10 cellular contexts compared by ENCODE assay signal in genomic region chr6:87197547-87197946, GRCh38. TPM values are rescaled to one million over a fixed set of nuclear protein-coding genes. Genes with fewer than 3 reads are reported as not detected.
DNase-seq lines count a peak whose midpoint lies in the region; ATAC-seq and TF ChIP-seq lines count a peak whose summit lies in the region.
"Had no signal": no experiment of that assay in that cellular context is flagged by ENCODE, and none has a peak within 500 bp of the region (broad histone marks: within the 10 kb centered on the region; RNA-seq: fewer than 3 reads in every experiment).

No MANE protein-coding gene starts in this region.

- H2AFZ ChIP-seq in trophoblast cell (ENCODE audit: insufficient read depth, low read length, poor library complexity) = no peak overlapping the region

- H3K27ac Mint-ChIP-seq in activated naive CD8-positive, alpha-beta T cell treated with anti-CD3 and anti-CD28 coated beads for 36 hours = peak overlapping the region; percentile 54

- no peak overlapping the region for H4K91ac ChIP-seq in trophoblast cell (ENCODE audit: low read depth, low read length)

- H3K14ac ChIP-seq in trophoblast cell (ENCODE audit: low read length) = no peak overlapping the region

- H3K4me2 ChIP-seq in trophoblast cell (ENCODE audit: low read length) = no peak overlapping the region

- no peak overlapping the region for H3K4me3 Mint-ChIP-seq in activated naive CD8-positive, alpha-beta T cell treated with anti-CD3 and anti-CD28 coated beads for 36 hours

- 87 to 97% (median 92%) methylated on average over 3 of the region's 3 CpGs for WGBS in adrenal gland, 4 donors
- no CpG with 5 or more reads among the region's 3 CpGs for WGBS in trophoblast cell (ENCODE audit: extremely low coverage, insufficient coverage, insufficient read length)

- no peak overlapping the region for H3K9ac ChIP-seq in trophoblast cell (ENCODE audit: low read length)

- peaks cover 37% of the 10 kb centered on the region for H3K36me3 Mint-ChIP-seq in activated naive CD8-positive, alpha-beta T cell treated with anti-CD3 and anti-CD28 coated beads for 36 hours

- H2AK5ac ChIP-seq in trophoblast cell (ENCODE audit: low read length) = no peak overlapping the region

- no peak overlapping the region for H2BK12ac ChIP-seq in trophoblast cell (ENCODE audit: low read length)

- H3K9me3 Mint-ChIP-seq in activated naive CD8-positive, alpha-beta T cell treated with anti-CD3 and anti-CD28 coated beads for 36 hours = no peaks in the 10 kb centered on the region
- H3K9me3 Mint-ChIP-seq: IgD-negative memory B cell; naive thymus-derived CD8-positive, alpha-beta T cell had no signal

- H3K18ac ChIP-seq in trophoblast cell (ENCODE audit: low read length) = no peak overlapping the region

- H3K9me3 ChIP-seq in adrenal gland (replicated peaks in 1 of 3) (no peaks in the 10 kb centered on the region), trophoblast cell (ENCODE audit: insufficient read depth, low read depth, low read length) (no peaks in the 10 kb centered on the region)

- intact Hi-C loops in adrenal gland (cut with DNase I) = no loop called here

- ATAC-seq in GM18520 (IDR thresholded peaks at IDR 0.05; ENCODE audit: unreplicated experiment) (peak; percentile 76), GM21367 (IDR thresholded peaks at IDR 0.05; ENCODE audit: unreplicated experiment) (peak; percentile 57), HG03045 (IDR thresholded peaks at IDR 0.05; ENCODE audit: unreplicated experiment) (peak; percentile 62)
- ATAC-seq: naive thymus-derived CD8-positive, alpha-beta T cell had no signal

- peak; percentile 13 for DNase-seq in activated naive CD8-positive, alpha-beta T cell treated with anti-CD3 and anti-CD28 coated beads for 36 hours
- DNase-seq in NCI-H2107 (lab: John Stamatoyannopoulos, UW) (no peak), adrenal gland (no peak), trophoblast cell (no peak)
- DNase-seq: naive thymus-derived CD8-positive, alpha-beta T cell; NCI-H226 had no signal

- H3K79me2 ChIP-seq in trophoblast cell (ENCODE audit: control insufficient read depth, insufficient read depth, low read length, poor library complexity) = peaks cover 2% of the 10 kb centered on the region

- H3K4me1 Mint-ChIP-seq in activated naive CD8-positive, alpha-beta T cell treated with anti-CD3 and anti-CD28 coated beads for 36 hours = peaks cover 65% of the 10 kb centered on the region

- H4K12ac ChIP-seq in trophoblast cell (ENCODE audit: low read depth, low read length) = no peak overlapping the region

- H3K4me1 ChIP-seq in adrenal gland (replicated peaks in 1 of 2) (peaks cover 10 to 13% of the 10 kb centered on the region in 2 donors), trophoblast cell (ENCODE audit: control insufficient read depth in 1 of 2, insufficient read depth in 2 of 2, low read length in 2 of 2) (no peaks in the 10 kb centered on the region)

- H3K36me3 ChIP-seq in adrenal gland (replicated peaks in 1 of 2) (no peaks in the 10 kb centered on the region), trophoblast cell (ENCODE audit: control insufficient read depth in 1 of 2, insufficient read depth in 2 of 2, low read length in 2 of 2) (no peaks in the 10 kb centered on the region)

- TF ChIP-seq POLR2A in adrenal gland (IDR thresholded peaks at IDR 0.05) = no peak

- H3K27ac ChIP-seq in adrenal gland (no peak overlapping the region), trophoblast cell (ENCODE audit: low read depth, low read length) (no peak overlapping the region)

- no peaks in the 10 kb centered on the region for H3K79me1 ChIP-seq in trophoblast cell (ENCODE audit: low read length)

- TF ChIP-seq CTCF in adrenal gland (IDR thresholded peaks at IDR 0.05) = no peak

- no peak overlapping the region for H4K8ac ChIP-seq in trophoblast cell (ENCODE audit: low read depth, low read length)

- H3K27me3 ChIP-seq in adrenal gland = no peaks in the 10 kb centered on the region
- H3K27me3 ChIP-seq in trophoblast cell (ENCODE audit: insufficient read depth, low read length) = no peaks in the 10 kb centered on the region

- H2BK5ac ChIP-seq in trophoblast cell (ENCODE audit: low read depth, low read length, poor library complexity) = no peak overlapping the region

- no peak overlapping the region for H3K23ac ChIP-seq in trophoblast cell (ENCODE audit: low read length)

- H3K4ac ChIP-seq in trophoblast cell (ENCODE audit: low read depth, low read length) = no peak overlapping the region

- no peak overlapping the region for H2BK120ac ChIP-seq in trophoblast cell (ENCODE audit: insufficient read depth, low read length, poor library complexity)

- no peak overlapping the region for H3K4me3 ChIP-seq in adrenal gland
- H3K4me3 ChIP-seq in trophoblast cell (ENCODE audit: low read depth, low read length) = no peak overlapping the region

- H3K27me3 Mint-ChIP-seq in activated naive CD8-positive, alpha-beta T cell treated with anti-CD3 and anti-CD28 coated beads for 36 hours = no peaks in the 10 kb centered on the region
- H3K27me3 Mint-ChIP-seq: IgD-negative memory B cell; naive thymus-derived CD8-positive, alpha-beta T cell had no signal

RNA-seq across cellular contexts. Expression of gene ZNF292, which starts 42.2 kb away (rescaled TPM):
- total RNA-seq in activated naive CD8-positive, alpha-beta T cell treated with anti-CD3 and anti-CD28 coated beads for 36 hours = 10 to 100 TPM; 42.6 to 45.9 TPM
- total RNA-seq in adrenal gland = 10 to 100 TPM; 10.5 to 57.2 (median 31.0) TPM
- 10 to 100 TPM in 1 of 3 donors, 1 to 10 TPM in 2; 4.8 to 16.0 (median 9.8) TPM for polyA plus RNA-seq in adrenal gland
- 39.0 and 40.3 TPM in 2 replicates for polyA plus RNA-seq in trophoblast cell (2013)
